23 cellular contexts compared by ENCODE assay signal in the genomic region with DNA sequence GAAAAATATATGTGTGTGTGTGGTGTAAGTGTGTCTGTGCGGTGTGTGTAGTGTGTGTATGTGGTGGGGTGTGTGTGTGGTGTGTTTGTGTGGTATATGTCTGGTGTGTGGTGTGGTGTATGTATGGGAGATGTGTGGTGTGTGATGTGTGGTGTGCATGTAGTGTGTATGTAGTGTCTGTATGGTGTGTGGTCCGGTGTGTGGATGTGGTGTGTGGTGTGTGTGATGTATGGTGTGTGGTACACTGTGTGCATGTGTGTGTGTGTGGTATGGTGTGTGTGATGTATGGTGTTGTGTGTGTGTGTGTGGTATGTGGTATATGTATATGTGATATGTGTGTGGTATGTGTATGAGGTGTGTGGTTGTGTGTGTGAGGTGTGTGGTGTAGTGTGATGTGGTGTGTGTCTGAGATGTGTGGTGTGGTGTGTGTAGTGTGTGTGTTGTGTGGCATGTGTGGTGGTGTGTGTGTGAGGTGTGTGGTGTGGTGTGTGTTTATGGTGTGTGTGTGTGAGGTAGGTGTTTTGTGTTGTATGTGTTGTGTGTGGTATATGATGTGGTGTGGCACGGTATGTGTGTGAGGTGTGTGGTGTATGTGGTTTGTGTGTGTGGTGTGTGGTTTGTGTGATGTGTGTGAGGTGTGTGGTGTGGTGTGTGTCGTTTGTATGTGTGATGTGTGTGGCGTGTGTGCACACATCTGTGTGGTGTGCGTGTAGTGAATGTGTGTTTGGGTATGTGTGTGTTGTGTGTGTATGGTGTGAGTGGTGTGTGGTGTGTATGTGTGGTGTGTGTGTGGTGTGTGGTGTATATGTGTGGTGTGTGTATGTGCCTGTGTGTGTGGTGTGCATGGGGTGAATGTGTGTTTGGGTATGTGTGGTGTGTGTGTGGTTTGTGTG. TPM values are rescaled to one million over a fixed set of nuclear protein-coding genes. Genes with fewer than 3 reads are reported as not detected.
DNase-seq lines count a peak whose midpoint lies in the region; ATAC-seq and TF ChIP-seq lines count a peak whose summit lies in the region.
"Had no signal": no experiment of that assay in that cellular context is flagged by ENCODE, and none has a peak within 500 bp of the region (broad histone marks: within the 10 kb centered on the region; RNA-seq: fewer than 3 reads in every experiment).

No MANE protein-coding gene starts in this region.

- peaks cover 10% of the 10 kb centered on the region for H3K9me1 ChIP-seq in IMR-90 (ENCODE audit: insufficient read depth, low read length)

- in situ Hi-C loops in IMR-90 (cut with MboI; ENCODE audit: low sequenced_read_pairs), result no loop called here
- in situ Hi-C loops in ACHN (cut with HindIII; ENCODE audit: low pct_ligation_motif_present, low pct_unique_long_range_greater_than_20kb, low sequenced_read_pairs), result no loop called here

- H3K18ac ChIP-seq in IMR-90 (ENCODE audit: low read depth, low read length), result no peak overlapping the region

- H2AK5ac ChIP-seq in IMR-90 (ENCODE audit: low read depth, low read length), result 0 out of 2 replicates have a peak overlapping the region, but pooled peaks have one; percentile 1

- peak overlapping the region; percentile 93 for H2BK5ac ChIP-seq in IMR-90 (ENCODE audit: low read depth, low read length, poor library complexity, severe bottlenecking)

- H3K27me3 ChIP-seq in IMR-90 (ENCODE audit: control insufficient read depth, insufficient read depth, low read length) (peaks cover 10% of the 10 kb centered on the region), testis (no peaks in the 10 kb centered on the region)

- CTCF ChIA-PET in IMR-90 (lab: Yijun Ruan, JAX), result no interaction called here

- TF ChIP-seq CTCF in IMR-90 (conservative IDR thresholded peaks at IDR 0.05; ENCODE audit: low read depth, low read length) (no peak), testis (IDR thresholded peaks at IDR 0.05) (no peak)

- H2BK15ac ChIP-seq in IMR-90 (ENCODE audit: low read depth, low read length), result no peak overlapping the region

- peak; percentile 20 for ATAC-seq in Right ventricle myocardium superior (ENCODE audit: poor library complexity)
- ATAC-seq in left cardiac atrium, result no peak
- no peak for ATAC-seq in IMR-90 (ENCODE audit: low read depth)
- peak; percentile 36 for ATAC-seq in esophagus mucosa
- ATAC-seq: CD8-positive, alpha-beta T cell had no signal

- H3K23ac ChIP-seq in IMR-90 (ENCODE audit: low read depth, low read length), result no peak overlapping the region

- H3K56ac ChIP-seq in IMR-90 (ENCODE audit: extremely low read depth, insufficient read depth, low read length), result no peak overlapping the region

- dilution Hi-C loops in IMR-90 (cut with HindIII; ENCODE audit: low sequenced_read_pairs, unreplicated experiment), result no loop called here

- H3K4me3 ChIP-seq in IMR-90 (ENCODE audit: insufficient read depth, low read depth, low read length) (no peak overlapping the region), testis (no peak overlapping the region)

- H3K9me3 ChIP-seq in IMR-90 (ENCODE audit: control insufficient read depth, insufficient read depth, low read length) (peaks cover 2% of the 10 kb centered on the region; the same call in 1 of the 2 replicates), testis (no peaks in the 10 kb centered on the region)

- no peaks in the 10 kb centered on the region for H3K79me1 ChIP-seq in IMR-90 (ENCODE audit: low read depth in 1 of 2, low read length in 2 of 2)

- 83 to 100% methylated on average over 3 to 6 of the region's 6 CpGs for WGBS in IMR-90 (ENCODE audit: extremely low coverage in 2 of 2, insufficient read length in 1 of 2), 2 experiments
- 90 to 97% methylated on average over 6 of the region's 6 CpGs for WGBS in testis, 2 donors

- no peak overlapping the region for H2BK120ac ChIP-seq in IMR-90 (ENCODE audit: low read depth, low read length)

- no peak for TF ChIP-seq POLR2A in IMR-90 (IDR thresholded peaks at IDR 0.05; ENCODE audit: low read depth, low read length)
- TF ChIP-seq POLR2A in testis (IDR thresholded peaks at IDR 0.05), result no peak

- no TSS peak for BruUV-seq in IMR-90 (replicated peaks; lab: Mats Ljungman, UMichigan)

- intact Hi-C loops in Right ventricle myocardium superior (cut with DNase I), result no loop called here
- intact Hi-C loops in left cardiac atrium (cut with DNase I), result no loop called here
- intact Hi-C loops in IMR-90 (cut with micrococcal nuclease), result no loop called here
- intact Hi-C loops in testis (cut with DNase I; ENCODE audit: low total_unique reads), result no loop called here

- no peak overlapping the region for H4K8ac ChIP-seq in IMR-90 (ENCODE audit: low read depth in 2 of 2, low read length in 2 of 2)

- H3K4me1 ChIP-seq in IMR-90 (ENCODE audit: control insufficient read depth, insufficient read depth, low read length) (no peaks in the 10 kb centered on the region), testis (no peaks in the 10 kb centered on the region)

- no peak overlapping the region for H3K9ac ChIP-seq in IMR-90 (ENCODE audit: low read depth, low read length)

- no peak overlapping the region for H3K4me2 ChIP-seq in IMR-90 (ENCODE audit: low read depth, low read length)

- no peak for DNase-seq in Right ventricle myocardium superior
- no peak for DNase-seq in left cardiac atrium
- DNase-seq in IMR-90, result no peak
- DNase-seq in ACHN, result no peak
- no peak for DNase-seq in LoVo (ENCODE audit: low spot score)
- no peak for DNase-seq in testis
- DNase-seq in iPS-NIHi7 (ENCODE audit: extremely low spot score), result no peak
- DNase-seq: AML-193; C1 segment of cervical spinal cord; CD8-positive, alpha-beta T cell; H7; Kasumi-1; MM.1S; NCI-H1048; NCI-H1436; NCI-H187 treated with DMSO at 0.1 percent for 48 hours; NCI-H2107; NCI-H446 treated with DMSO at 0.1 percent for 48 hours; NCI-H526 treated with DMSO at 0.1 percent for 48 hours; SHP77 had no signal

- no peak overlapping the region for H3K4ac ChIP-seq in IMR-90 (ENCODE audit: low read depth, low read length)

- no peaks in the 10 kb centered on the region for H4K20me1 ChIP-seq in IMR-90 (ENCODE audit: insufficient read depth, low read length)

- H2BK20ac ChIP-seq in IMR-90 (ENCODE audit: low read depth, low read length), result no peak overlapping the region

- peak overlapping the region; percentile 32 for H2AFZ ChIP-seq in IMR-90 (replicated peaks; ENCODE audit: low read length, poor library complexity)

- no peak overlapping the region for H4K91ac ChIP-seq in IMR-90 (ENCODE audit: insufficient read depth, low read depth, low read length)

- no peak for TF ChIP-seq RAD21 in IMR-90 (IDR thresholded peaks at IDR 0.05; ENCODE audit: low read length)

- peak overlapping the region; percentile 55 for H2AK9ac ChIP-seq in IMR-90 (replicated peaks; ENCODE audit: low read depth, low read length, poor library complexity)

- no peak overlapping the region for H4K5ac ChIP-seq in IMR-90 (ENCODE audit: low read depth, low read length)

- H3K27ac ChIP-seq in IMR-90 (ENCODE audit: insufficient read depth, low read length) (no peak overlapping the region), testis (no peak overlapping the region)
- H3K27ac ChIP-seq: 22Rv1 had no signal

- no peak overlapping the region for H3K14ac ChIP-seq in IMR-90 (replicated peaks; ENCODE audit: low read depth, low read length)

- H3K36me3 ChIP-seq in IMR-90 (ENCODE audit: control insufficient read depth, insufficient read depth, low read length) (no peaks in the 10 kb centered on the region), testis (ENCODE audit: low read depth, missing control alignments) (no peaks in the 10 kb centered on the region)

- POLR2A ChIA-PET in IMR-90 (lab: Charles Lee; ENCODE audit: unreplicated experiment), result no interaction called here

TF ChIP-seq in IMR-90, 13 proteins besides CTCF, POLR2A, EP300 and RAD21:
- no peak for TF ChIP-seq FOS (IDR thresholded peaks at IDR 0.05; ENCODE audit: low read depth, low read length)
- no peak for TF ChIP-seq RCOR1 (IDR thresholded peaks at IDR 0.05; ENCODE audit: insufficient replicate concordance, low read length)
- TF ChIP-seq CEBPB (IDR thresholded peaks at IDR 0.05; ENCODE audit: low read depth, low read length), result no peak
- TF ChIP-seq ELK1 (IDR thresholded peaks at IDR 0.05; ENCODE audit: borderline replicate concordance, low read depth, low read length), result no peak
- no peak for TF ChIP-seq MXI1 (IDR thresholded peaks at IDR 0.05; ENCODE audit: borderline replicate concordance, low read depth, low read length)
- no peak for TF ChIP-seq MAZ (IDR thresholded peaks at IDR 0.05; ENCODE audit: borderline replicate concordance, low read depth, low read length)
- TF ChIP-seq RFX5 (IDR thresholded peaks at IDR 0.05; ENCODE audit: low read depth, low read length), result no peak
- TF ChIP-seq BHLHE40 (IDR thresholded peaks at IDR 0.05; ENCODE audit: low read depth, low read length), result no peak
- TF ChIP-seq CHD1 (IDR thresholded peaks at IDR 0.05; ENCODE audit: low read depth, low read length), result no peak

RNA-seq across cellular contexts. Expression of gene ABCG1, which starts 35.3 kb away (rescaled TPM):
- total RNA-seq in Right ventricle myocardium superior (7.3 TPM), left cardiac atrium (10 to 100 TPM in 1 of 2 donors, 1 to 10 TPM in 1; 6.3 to 13.5 TPM), IMR-90 (2012; rRNA removed) (under 0.01 and 0.36 TPM in 2 replicates), esophagus mucosa (4.2 TPM), testis (1 to 10 TPM; 4.6 to 5.9 TPM)
- polyA plus RNA-seq in IMR-90 (2012; rRNA removed) (0.14 and 0.19 TPM in 2 replicates), testis (ENCODE audit: insufficient read depth, low read depth, low replicate concordance) (5.1 TPM)
- 0.13 and 0.23 TPM in 2 replicates for polyA plus RNA-seq in IMR-90 (2012; cell fraction: cytosol; rRNA removed)
- polyA plus RNA-seq in IMR-90 (2012; cell fraction: nucleus; rRNA removed; ENCODE audit: low replicate concordance), result 0.20 and 0.23 TPM in 2 replicates
- total RNA-seq: RPMI7951 had no signal

Comparison
In these comparisons a context has a peak if more than half of its experiments do, and no peak if none do; other contexts are left out.
1. ATAC-seq: peak in Right ventricle myocardium superior (single experiment) and esophagus mucosa (single experiment); none in left cardiac atrium (0 of 2) and IMR-90 (single experiment).